Comparison of ENCODE assay signal across 10 cellular contexts in the genomic region with DNA sequence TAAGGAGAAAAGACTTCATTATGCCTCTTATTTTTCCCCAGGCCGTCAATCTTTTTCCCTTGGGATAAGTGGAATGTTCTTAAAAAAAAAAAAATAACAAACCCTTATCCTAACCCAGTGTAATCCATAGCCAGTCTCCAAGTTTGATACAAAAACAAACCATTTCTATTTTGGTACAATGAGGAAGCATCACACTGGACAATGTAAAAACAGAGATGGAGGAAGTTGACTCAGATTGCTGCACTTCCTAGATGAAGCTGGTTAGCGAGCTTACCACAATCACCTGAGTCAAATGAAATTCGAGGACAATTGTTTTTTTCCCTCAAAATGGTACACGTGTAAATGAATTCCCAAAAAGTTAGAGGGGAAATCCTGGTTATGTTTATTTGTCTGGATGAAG.
DNase-seq lines count a peak whose midpoint lies in the region; ATAC-seq and TF ChIP-seq lines count a peak whose summit lies in the region.
"Had no signal": no experiment of that assay in that cellular context is flagged by ENCODE, and none has a peak within 500 bp of the region (broad histone marks: within the 10 kb centered on the region; RNA-seq: fewer than 3 reads in every experiment).

No MANE protein-coding gene starts in this region.

- peak overlapping the region; percentile 51 for H3K27ac ChIP-seq in vagina
- H3K27ac ChIP-seq: SJSA1 had no signal

- H3K4me1 ChIP-seq in vagina: peaks cover 7% of the 10 kb centered on the region

- TF ChIP-seq POLR2A in vagina (IDR thresholded peaks at IDR 0.05): no peak

- no peaks in the 10 kb centered on the region for H3K9me3 Mint-ChIP-seq in brain
- H3K9me3 Mint-ChIP-seq: stimulated activated naive CD8-positive, alpha-beta T cell treated with anti-CD3 and anti-CD28 coated beads, Interleukin-15, amount 100 ng/mL, for 72 hours had no signal

- H3K4me1 Mint-ChIP-seq in brain: peaks cover 77% of the 10 kb centered on the region
- H3K4me1 Mint-ChIP-seq: stimulated activated naive CD8-positive, alpha-beta T cell treated with anti-CD3 and anti-CD28 coated beads, Interleukin-15, amount 100 ng/mL, for 72 hours had no signal

- H3K4me3 ChIP-seq in vagina: no peak overlapping the region
- H3K4me3 ChIP-seq: SJSA1 had no signal

- no peaks in the 10 kb centered on the region for H3K36me3 ChIP-seq in vagina
- H3K36me3 ChIP-seq: SJSA1 had no signal

- no peak for TF ChIP-seq CTCF in brain (conservative IDR thresholded peaks at IDR 0.05)
- TF ChIP-seq CTCF in vagina (IDR thresholded peaks at IDR 0.05): no peak

- no peaks in the 10 kb centered on the region for H3K27me3 Mint-ChIP-seq in brain

- DNase-seq in SKM-1 treated with dmso at 0.1 percent for 144 hours (lab: John Stamatoyannopoulos, UW; ENCODE audit: unreplicated experiment) (peak; percentile 58), SKM-1 (lab: John Stamatoyannopoulos, UW; ENCODE audit: unreplicated experiment) (no peak), left lobe of liver (ENCODE audit: low spot score) (no peak), vagina (ENCODE audit: extremely low spot score in 2 of 2) (no peak), NCI-H748 (lab: John Stamatoyannopoulos, UW; ENCODE audit: unreplicated experiment) (no peak), NCI-H1092 treated with DMSO at 0.1 percent for 48 hours (lab: John Stamatoyannopoulos, UW) (no peak)
- DNase-seq: stimulated activated naive CD8-positive, alpha-beta T cell treated with anti-CD3 and anti-CD28 coated beads, Interleukin-15, amount 100 ng/mL, for 72 hours had no signal

- H3K9me3 ChIP-seq in vagina: no peaks in the 10 kb centered on the region
- H3K9me3 ChIP-seq: SJSA1 had no signal

- H3K36me3 Mint-ChIP-seq in brain: no peaks in the 10 kb centered on the region

- intact Hi-C loops in vagina (cut with DNase I): no loop called here

- ATAC-seq in left lobe of liver: peak; percentile 27
- no peak for ATAC-seq in HG02759 (IDR thresholded peaks at IDR 0.05; ENCODE audit: unreplicated experiment)
- ATAC-seq: stimulated activated naive CD8-positive, alpha-beta T cell treated with anti-CD3 and anti-CD28 coated beads, Interleukin-15, amount 100 ng/mL, for 72 hours had no signal

- no peak overlapping the region for H3K4me3 Mint-ChIP-seq in brain
- H3K4me3 Mint-ChIP-seq: stimulated activated naive CD8-positive, alpha-beta T cell treated with anti-CD3 and anti-CD28 coated beads, Interleukin-15, amount 100 ng/mL, for 72 hours had no signal

- no peaks in the 10 kb centered on the region for H3K27me3 ChIP-seq in vagina
- H3K27me3 ChIP-seq: SJSA1 had no signal

- H3K27ac Mint-ChIP-seq in brain: peak overlapping the region in 3 of 5 experiments; percentile 31 to 37 (median 36)
- H3K27ac Mint-ChIP-seq: stimulated activated naive CD8-positive, alpha-beta T cell treated with anti-CD3 and anti-CD28 coated beads, Interleukin-15, amount 100 ng/mL, for 72 hours had no signal
